ENCODE assay signal across 1 cellular context in the genomic region with DNA sequence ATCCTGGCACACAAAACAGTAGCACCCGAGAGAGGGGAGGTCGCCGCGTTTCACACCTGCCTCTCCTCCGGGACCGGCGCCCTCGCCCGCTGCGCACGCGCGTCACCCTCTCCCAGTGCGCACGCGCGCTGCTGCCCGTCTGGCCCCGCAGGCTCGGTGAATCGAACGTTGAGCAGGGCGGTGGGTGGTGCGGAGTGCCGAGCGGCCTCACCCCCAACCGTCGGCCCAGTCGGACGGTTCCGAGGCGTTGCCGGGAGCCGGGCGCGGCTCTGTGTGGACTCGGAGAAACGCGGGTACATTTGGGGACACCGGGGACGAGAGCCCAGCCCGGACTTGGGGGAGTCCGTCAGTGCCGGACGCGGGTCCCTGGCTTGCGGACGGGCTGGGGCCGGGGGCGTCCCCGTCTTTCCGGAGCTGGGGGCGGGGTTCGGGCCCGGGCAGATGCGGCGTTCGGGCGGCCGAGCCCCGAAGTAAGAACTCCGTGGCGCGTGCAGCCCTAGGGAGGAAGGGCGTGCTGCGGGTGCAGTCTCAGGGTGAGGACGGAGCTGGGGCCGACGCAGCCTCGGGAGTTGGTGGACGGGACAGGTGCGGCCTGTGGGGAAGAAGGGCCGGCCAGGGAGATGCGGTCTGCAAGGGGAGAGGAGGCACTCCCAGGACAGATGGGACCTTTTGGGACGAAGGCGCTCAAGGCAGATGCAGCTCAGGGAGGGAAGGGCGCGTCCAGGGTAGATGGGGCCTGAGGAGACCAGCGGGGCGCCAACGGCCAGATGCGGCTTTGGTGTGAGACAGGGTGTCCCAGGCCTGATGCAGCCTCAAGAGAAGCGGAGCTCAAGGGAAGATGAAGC.
A peak's percentile ranks its signal among the peaks of the same experiment; 100 is the strongest.
TF ChIP-seq lines count a peak whose summit lies in the region.

A gene with protein sequence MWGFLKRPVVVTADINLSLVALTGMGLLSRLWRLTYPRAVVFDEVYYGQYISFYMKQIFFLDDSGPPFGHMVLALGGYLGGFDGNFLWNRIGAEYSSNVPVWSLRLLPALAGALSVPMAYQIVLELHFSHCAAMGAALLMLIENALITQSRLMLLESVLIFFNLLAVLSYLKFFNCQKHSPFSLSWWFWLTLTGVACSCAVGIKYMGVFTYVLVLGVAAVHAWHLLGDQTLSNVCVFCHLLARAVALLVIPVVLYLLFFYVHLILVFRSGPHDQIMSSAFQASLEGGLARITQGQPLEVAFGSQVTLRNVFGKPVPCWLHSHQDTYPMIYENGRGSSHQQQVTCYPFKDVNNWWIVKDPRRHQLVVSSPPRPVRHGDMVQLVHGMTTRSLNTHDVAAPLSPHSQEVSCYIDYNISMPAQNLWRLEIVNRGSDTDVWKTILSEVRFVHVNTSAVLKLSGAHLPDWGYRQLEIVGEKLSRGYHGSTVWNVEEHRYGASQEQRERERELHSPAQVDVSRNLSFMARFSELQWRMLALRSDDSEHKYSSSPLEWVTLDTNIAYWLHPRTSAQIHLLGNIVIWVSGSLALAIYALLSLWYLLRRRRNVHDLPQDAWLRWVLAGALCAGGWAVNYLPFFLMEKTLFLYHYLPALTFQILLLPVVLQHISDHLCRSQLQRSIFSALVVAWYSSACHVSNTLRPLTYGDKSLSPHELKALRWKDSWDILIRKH (plus strand): TSS at position 138 of the 845 bp plus-strand sequence. CDS start 1,301 bp downstream, outside the sequence.

TF ChIP-seq in K562, 482 proteins besides CTCF, POLR2A, EP300 and RAD21 (continued from another document and continues in another):
- TF ChIP-seq, protein P1, sequence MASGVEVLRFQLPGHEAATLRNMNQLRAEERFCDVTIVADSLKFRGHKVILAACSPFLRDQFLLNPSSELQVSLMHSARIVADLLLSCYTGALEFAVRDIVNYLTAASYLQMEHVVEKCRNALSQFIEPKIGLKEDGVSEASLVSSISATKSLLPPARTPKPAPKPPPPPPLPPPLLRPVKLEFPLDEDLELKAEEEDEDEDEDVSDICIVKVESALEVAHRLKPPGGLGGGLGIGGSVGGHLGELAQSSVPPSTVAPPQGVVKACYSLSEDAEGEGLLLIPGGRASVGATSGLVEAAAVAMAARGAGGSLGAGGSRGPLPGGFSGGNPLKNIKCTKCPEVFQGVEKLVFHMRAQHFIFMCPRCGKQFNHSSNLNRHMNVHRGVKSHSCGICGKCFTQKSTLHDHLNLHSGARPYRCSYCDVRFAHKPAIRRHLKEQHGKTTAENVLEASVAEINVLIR (CRISPR knock-in tag; IDR thresholded peaks at IDR 0.05): no peak
- TF ChIP-seq, protein P2, sequence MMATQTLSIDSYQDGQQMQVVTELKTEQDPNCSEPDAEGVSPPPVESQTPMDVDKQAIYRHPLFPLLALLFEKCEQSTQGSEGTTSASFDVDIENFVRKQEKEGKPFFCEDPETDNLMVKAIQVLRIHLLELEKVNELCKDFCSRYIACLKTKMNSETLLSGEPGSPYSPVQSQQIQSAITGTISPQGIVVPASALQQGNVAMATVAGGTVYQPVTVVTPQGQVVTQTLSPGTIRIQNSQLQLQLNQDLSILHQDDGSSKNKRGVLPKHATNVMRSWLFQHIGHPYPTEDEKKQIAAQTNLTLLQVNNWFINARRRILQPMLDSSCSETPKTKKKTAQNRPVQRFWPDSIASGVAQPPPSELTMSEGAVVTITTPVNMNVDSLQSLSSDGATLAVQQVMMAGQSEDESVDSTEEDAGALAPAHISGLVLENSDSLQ (IDR thresholded peaks at IDR 0.05): no peak
- TF ChIP-seq, protein P3, sequence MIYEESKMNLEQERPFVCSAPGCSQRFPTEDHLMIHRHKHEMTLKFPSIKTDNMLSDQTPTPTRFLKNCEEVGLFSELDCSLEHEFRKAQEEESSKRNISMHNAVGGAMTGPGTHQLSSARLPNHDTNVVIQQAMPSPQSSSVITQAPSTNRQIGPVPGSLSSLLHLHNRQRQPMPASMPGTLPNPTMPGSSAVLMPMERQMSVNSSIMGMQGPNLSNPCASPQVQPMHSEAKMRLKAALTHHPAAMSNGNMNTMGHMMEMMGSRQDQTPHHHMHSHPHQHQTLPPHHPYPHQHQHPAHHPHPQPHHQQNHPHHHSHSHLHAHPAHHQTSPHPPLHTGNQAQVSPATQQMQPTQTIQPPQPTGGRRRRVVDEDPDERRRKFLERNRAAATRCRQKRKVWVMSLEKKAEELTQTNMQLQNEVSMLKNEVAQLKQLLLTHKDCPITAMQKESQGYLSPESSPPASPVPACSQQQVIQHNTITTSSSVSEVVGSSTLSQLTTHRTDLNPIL (CRISPR knock-in tag; IDR thresholded peaks at IDR 0.05): no peak
- TF ChIP-seq PHF20 (IDR thresholded peaks at IDR 0.05; ENCODE audit: partially characterized antibody) (peak; percentile 81), ZBTB7A (IDR thresholded peaks at IDR 0.05; ENCODE audit: borderline replicate concordance, control insufficient read depth, low read depth, low read length) (peak; percentile 55; the same call in 1 of the 2 replicates), MBD2 (IDR thresholded peaks at IDR 0.05; ENCODE audit: borderline replicate concordance, low read depth) (peak; percentile 25; the same call in 1 of the 2 replicates), E2F3 (CRISPR knock-in tag; IDR thresholded peaks at IDR 0.05) (no peak), RB1 (IDR thresholded peaks at IDR 0.05; ENCODE audit: low read depth) (peak; percentile 88), MECOM (CRISPR knock-in tag; IDR thresholded peaks at IDR 0.05) (no peak), HEY1 (CRISPR knock-in tag; IDR thresholded peaks at IDR 0.05; ENCODE audit: borderline replicate concordance) (no peak), RBM39 (optimal IDR thresholded peaks at IDR 0.05; ENCODE audit: low read depth, low read length) (no peak), JUND (IDR thresholded peaks at IDR 0.05; ENCODE audit: borderline replicate concordance, low read depth, low read length) (0 out of 2 replicates have a peak, but pooled peaks have one; percentile 8), JUND (tag; IDR thresholded peaks at IDR 0.05; ENCODE audit: borderline replicate concordance, low read depth, low read length) (no peak), MTF1 (CRISPR knock-in tag; IDR thresholded peaks at IDR 0.05; ENCODE audit: borderline replicate concordance) (no peak)
- TF ChIP-seq, protein P4, sequence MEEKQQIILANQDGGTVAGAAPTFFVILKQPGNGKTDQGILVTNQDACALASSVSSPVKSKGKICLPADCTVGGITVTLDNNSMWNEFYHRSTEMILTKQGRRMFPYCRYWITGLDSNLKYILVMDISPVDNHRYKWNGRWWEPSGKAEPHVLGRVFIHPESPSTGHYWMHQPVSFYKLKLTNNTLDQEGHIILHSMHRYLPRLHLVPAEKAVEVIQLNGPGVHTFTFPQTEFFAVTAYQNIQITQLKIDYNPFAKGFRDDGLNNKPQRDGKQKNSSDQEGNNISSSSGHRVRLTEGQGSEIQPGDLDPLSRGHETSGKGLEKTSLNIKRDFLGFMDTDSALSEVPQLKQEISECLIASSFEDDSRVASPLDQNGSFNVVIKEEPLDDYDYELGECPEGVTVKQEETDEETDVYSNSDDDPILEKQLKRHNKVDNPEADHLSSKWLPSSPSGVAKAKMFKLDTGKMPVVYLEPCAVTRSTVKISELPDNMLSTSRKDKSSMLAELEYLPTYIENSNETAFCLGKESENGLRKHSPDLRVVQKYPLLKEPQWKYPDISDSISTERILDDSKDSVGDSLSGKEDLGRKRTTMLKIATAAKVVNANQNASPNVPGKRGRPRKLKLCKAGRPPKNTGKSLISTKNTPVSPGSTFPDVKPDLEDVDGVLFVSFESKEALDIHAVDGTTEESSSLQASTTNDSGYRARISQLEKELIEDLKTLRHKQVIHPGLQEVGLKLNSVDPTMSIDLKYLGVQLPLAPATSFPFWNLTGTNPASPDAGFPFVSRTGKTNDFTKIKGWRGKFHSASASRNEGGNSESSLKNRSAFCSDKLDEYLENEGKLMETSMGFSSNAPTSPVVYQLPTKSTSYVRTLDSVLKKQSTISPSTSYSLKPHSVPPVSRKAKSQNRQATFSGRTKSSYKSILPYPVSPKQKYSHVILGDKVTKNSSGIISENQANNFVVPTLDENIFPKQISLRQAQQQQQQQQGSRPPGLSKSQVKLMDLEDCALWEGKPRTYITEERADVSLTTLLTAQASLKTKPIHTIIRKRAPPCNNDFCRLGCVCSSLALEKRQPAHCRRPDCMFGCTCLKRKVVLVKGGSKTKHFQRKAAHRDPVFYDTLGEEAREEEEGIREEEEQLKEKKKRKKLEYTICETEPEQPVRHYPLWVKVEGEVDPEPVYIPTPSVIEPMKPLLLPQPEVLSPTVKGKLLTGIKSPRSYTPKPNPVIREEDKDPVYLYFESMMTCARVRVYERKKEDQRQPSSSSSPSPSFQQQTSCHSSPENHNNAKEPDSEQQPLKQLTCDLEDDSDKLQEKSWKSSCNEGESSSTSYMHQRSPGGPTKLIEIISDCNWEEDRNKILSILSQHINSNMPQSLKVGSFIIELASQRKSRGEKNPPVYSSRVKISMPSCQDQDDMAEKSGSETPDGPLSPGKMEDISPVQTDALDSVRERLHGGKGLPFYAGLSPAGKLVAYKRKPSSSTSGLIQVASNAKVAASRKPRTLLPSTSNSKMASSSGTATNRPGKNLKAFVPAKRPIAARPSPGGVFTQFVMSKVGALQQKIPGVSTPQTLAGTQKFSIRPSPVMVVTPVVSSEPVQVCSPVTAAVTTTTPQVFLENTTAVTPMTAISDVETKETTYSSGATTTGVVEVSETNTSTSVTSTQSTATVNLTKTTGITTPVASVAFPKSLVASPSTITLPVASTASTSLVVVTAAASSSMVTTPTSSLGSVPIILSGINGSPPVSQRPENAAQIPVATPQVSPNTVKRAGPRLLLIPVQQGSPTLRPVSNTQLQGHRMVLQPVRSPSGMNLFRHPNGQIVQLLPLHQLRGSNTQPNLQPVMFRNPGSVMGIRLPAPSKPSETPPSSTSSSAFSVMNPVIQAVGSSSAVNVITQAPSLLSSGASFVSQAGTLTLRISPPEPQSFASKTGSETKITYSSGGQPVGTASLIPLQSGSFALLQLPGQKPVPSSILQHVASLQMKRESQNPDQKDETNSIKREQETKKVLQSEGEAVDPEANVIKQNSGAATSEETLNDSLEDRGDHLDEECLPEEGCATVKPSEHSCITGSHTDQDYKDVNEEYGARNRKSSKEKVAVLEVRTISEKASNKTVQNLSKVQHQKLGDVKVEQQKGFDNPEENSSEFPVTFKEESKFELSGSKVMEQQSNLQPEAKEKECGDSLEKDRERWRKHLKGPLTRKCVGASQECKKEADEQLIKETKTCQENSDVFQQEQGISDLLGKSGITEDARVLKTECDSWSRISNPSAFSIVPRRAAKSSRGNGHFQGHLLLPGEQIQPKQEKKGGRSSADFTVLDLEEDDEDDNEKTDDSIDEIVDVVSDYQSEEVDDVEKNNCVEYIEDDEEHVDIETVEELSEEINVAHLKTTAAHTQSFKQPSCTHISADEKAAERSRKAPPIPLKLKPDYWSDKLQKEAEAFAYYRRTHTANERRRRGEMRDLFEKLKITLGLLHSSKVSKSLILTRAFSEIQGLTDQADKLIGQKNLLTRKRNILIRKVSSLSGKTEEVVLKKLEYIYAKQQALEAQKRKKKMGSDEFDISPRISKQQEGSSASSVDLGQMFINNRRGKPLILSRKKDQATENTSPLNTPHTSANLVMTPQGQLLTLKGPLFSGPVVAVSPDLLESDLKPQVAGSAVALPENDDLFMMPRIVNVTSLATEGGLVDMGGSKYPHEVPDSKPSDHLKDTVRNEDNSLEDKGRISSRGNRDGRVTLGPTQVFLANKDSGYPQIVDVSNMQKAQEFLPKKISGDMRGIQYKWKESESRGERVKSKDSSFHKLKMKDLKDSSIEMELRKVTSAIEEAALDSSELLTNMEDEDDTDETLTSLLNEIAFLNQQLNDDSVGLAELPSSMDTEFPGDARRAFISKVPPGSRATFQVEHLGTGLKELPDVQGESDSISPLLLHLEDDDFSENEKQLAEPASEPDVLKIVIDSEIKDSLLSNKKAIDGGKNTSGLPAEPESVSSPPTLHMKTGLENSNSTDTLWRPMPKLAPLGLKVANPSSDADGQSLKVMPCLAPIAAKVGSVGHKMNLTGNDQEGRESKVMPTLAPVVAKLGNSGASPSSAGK (IDR thresholded peaks at IDR 0.05): peak; percentile 80; the same call in 1 of the 2 replicates
- TF ChIP-seq, protein P5, sequence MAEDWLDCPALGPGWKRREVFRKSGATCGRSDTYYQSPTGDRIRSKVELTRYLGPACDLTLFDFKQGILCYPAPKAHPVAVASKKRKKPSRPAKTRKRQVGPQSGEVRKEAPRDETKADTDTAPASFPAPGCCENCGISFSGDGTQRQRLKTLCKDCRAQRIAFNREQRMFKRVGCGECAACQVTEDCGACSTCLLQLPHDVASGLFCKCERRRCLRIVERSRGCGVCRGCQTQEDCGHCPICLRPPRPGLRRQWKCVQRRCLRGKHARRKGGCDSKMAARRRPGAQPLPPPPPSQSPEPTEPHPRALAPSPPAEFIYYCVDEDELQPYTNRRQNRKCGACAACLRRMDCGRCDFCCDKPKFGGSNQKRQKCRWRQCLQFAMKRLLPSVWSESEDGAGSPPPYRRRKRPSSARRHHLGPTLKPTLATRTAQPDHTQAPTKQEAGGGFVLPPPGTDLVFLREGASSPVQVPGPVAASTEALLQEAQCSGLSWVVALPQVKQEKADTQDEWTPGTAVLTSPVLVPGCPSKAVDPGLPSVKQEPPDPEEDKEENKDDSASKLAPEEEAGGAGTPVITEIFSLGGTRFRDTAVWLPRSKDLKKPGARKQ (CRISPR knock-in tag; IDR thresholded peaks at IDR 0.05): no peak
- TF ChIP-seq, protein P6, sequence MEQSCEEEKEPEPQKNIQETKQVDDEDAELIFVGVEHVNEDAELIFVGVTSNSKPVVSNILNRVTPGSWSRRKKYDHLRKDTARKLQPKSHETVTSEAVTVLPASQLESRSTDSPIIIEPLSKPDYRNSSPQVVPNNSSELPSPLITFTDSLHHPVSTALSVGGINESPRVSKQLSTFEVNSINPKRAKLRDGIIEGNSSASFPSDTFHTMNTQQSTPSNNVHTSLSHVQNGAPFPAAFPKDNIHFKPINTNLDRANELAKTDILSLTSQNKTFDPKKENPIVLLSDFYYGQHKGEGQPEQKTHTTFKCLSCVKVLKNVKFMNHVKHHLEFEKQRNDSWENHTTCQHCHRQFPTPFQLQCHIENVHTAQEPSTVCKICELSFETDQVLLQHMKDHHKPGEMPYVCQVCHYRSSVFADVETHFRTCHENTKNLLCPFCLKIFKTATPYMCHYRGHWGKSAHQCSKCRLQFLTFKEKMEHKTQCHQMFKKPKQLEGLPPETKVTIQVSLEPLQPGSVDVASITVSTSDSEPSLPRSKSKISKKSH (CRISPR knock-in tag; IDR thresholded peaks at IDR 0.05): no peak
- TF ChIP-seq, protein P7, sequence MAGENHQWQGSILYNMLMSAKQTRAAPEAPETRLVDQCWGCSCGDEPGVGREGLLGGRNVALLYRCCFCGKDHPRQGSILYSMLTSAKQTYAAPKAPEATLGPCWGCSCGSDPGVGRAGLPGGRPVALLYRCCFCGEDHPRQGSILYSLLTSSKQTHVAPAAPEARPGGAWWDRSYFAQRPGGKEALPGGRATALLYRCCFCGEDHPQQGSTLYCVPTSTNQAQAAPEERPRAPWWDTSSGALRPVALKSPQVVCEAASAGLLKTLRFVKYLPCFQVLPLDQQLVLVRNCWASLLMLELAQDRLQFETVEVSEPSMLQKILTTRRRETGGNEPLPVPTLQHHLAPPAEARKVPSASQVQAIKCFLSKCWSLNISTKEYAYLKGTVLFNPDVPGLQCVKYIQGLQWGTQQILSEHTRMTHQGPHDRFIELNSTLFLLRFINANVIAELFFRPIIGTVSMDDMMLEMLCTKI (IDR thresholded peaks at IDR 0.05; ENCODE audit: partially characterized antibody): no peak
- TF ChIP-seq, protein P8, sequence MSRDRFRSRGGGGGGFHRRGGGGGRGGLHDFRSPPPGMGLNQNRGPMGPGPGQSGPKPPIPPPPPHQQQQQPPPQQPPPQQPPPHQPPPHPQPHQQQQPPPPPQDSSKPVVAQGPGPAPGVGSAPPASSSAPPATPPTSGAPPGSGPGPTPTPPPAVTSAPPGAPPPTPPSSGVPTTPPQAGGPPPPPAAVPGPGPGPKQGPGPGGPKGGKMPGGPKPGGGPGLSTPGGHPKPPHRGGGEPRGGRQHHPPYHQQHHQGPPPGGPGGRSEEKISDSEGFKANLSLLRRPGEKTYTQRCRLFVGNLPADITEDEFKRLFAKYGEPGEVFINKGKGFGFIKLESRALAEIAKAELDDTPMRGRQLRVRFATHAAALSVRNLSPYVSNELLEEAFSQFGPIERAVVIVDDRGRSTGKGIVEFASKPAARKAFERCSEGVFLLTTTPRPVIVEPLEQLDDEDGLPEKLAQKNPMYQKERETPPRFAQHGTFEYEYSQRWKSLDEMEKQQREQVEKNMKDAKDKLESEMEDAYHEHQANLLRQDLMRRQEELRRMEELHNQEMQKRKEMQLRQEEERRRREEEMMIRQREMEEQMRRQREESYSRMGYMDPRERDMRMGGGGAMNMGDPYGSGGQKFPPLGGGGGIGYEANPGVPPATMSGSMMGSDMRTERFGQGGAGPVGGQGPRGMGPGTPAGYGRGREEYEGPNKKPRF (IDR thresholded peaks at IDR 0.05; ENCODE audit: low read depth, low read length): no peak
